ENCODE assay signal across 8 cellular contexts in the genomic region with DNA sequence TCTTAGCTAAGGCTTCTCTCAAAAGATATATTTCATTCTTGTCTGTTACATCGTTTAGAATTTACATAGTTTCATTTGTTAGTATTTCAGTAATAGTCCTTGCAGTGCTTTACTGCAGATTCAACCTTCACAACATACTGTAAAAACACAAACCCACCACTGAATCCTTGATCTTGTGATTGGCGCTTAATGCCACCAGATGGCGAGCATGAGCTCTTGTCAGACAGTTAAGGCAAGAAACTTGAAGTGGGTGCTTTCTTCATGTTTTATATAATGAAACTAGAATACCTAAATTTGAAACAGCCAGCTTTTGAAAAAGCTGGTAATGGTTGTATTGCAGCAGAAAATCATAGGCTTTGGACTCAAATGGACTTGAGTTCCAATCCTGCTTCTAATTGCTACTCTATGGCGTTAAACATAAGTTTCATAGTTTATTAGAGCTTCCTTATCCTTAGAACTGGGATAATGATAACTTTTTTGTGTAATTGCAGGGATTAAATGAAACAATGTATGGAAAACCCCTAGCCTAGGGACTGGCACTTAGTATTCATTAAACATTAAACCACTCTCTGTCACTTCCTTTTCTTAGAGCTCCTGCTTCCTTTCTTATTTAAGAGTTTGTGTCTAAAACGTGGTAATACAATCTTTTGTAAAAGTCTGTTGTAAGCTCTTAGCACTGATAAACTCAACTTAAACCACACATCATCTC.
DNase-seq lines count a peak whose midpoint lies in the region; ATAC-seq and TF ChIP-seq lines count a peak whose summit lies in the region.

No MANE protein-coding gene starts in this region.

- H3K4me1 ChIP-seq in RWPE2 (ENCODE audit: insufficient read depth, poor library complexity, severe bottlenecking) (no peaks in the 10 kb centered on the region), sigmoid colon (peaks cover 0 to 7% (median 0%) of the 10 kb centered on the region in 4 donors)

- no peaks in the 10 kb centered on the region for H3K27me3 Mint-ChIP-seq in Calu3 (ENCODE audit: unreplicated experiment)
- H3K27me3 Mint-ChIP-seq in IgD-negative memory B cell: no peaks in the 10 kb centered on the region

- no peak for TF ChIP-seq EP300 in sigmoid colon (IDR thresholded peaks at IDR 0.05)

- 15 to 17% methylated on average over 5 of the region's 5 CpGs for WGBS in sigmoid colon, 2 donors

- TF ChIP-seq CTCF in Calu3 (IDR thresholded peaks at IDR 0.05; ENCODE audit: unreplicated experiment): peak; percentile 56
- peak; percentile 68 for TF ChIP-seq CTCF in RWPE2 (IDR thresholded peaks at IDR 0.05; ENCODE audit: poor library complexity, severe bottlenecking)
- TF ChIP-seq CTCF in sigmoid colon (IDR thresholded peaks at IDR 0.05): peak; percentile 8 to 47 (median 30)

- H3K9me3 Mint-ChIP-seq in Calu3 (ENCODE audit: low read depth, unreplicated experiment) (no peaks in the 10 kb centered on the region), IgD-negative memory B cell (no peaks in the 10 kb centered on the region)

- no peak for TF ChIP-seq POLR2A in sigmoid colon (IDR thresholded peaks at IDR 0.05)

- DNase-seq in Calu3 (peak; percentile 39), RWPE2 (ENCODE audit: low spot score) (no peak), head of caudate nucleus (peak; percentile 8 to 79 (median 54)), sigmoid colon (no peak)
- peak; percentile 46 for DNase-seq in activated naive CD4-positive, alpha-beta T cell treated with anti-CD3 and anti-CD28 coated beads, Interleukin-2, amount 50 U/mL, for 16 hours

- peak; percentile 73 for ATAC-seq in GM19395 (IDR thresholded peaks at IDR 0.05; ENCODE audit: unreplicated experiment)
- ATAC-seq in RWPE2 (ENCODE audit: low read depth): peak; percentile 38; the same call in 1 of the 3 replicates
- no peak for ATAC-seq in HG03460 (IDR thresholded peaks at IDR 0.05; ENCODE audit: unreplicated experiment)

- H3K27ac ChIP-seq in RWPE2 (ENCODE audit: poor library complexity, severe bottlenecking) (no peak overlapping the region), sigmoid colon (no peak overlapping the region)

- peaks cover 28% of the 10 kb centered on the region for H3K4me1 Mint-ChIP-seq in Calu3 (ENCODE audit: low read depth, unreplicated experiment)
- H3K4me1 Mint-ChIP-seq in IgD-negative memory B cell: peaks cover 21 to 50% (median 37%) of the 10 kb centered on the region in 3 donors

- H3K4me3 Mint-ChIP-seq in Calu3 (ENCODE audit: low read depth, unreplicated experiment): peak overlapping the region; percentile 24
- H3K4me3 Mint-ChIP-seq in IgD-negative memory B cell: peak overlapping the region in 2 of 4 donors; percentile 7 to 14

- BruUV-seq in Calu3 (replicated peaks; lab: Mats Ljungman, UMichigan): no TSS peak

- H3K9me3 ChIP-seq in RWPE2 (ENCODE audit: severe bottlenecking) (no peaks in the 10 kb centered on the region), sigmoid colon (no peaks in the 10 kb centered on the region)

- H3K36me3 ChIP-seq in RWPE2 (ENCODE audit: low read depth) (peaks cover 31% of the 10 kb centered on the region), sigmoid colon (peaks cover 0 to 8% (median 3%) of the 10 kb centered on the region in 4 donors)

- H3K4me3 ChIP-seq in RWPE2 (ENCODE audit: severe bottlenecking) (no peak overlapping the region), sigmoid colon (no peak overlapping the region)

- CTCF ChIA-PET in Calu3 (lab: Charles Lee): interaction anchor here (0.6 to 0.9 kb wide), 6 partner anchors 16 to 1005 kb away, joined by 3 to 6 read pairs (median 4); no protein-coding TSS in a partner anchor

- H3K27me3 ChIP-seq in RWPE2 (ENCODE audit: insufficient read depth, poor library complexity, severe bottlenecking): no peaks in the 10 kb centered on the region
- H3K27me3 ChIP-seq in sigmoid colon: no peaks in the 10 kb centered on the region

- intact Hi-C loops in Calu3 (cut with micrococcal nuclease; ENCODE audit: unreplicated experiment): loop anchor here (1.0 to 2.0 kb wide), 2 partner anchors 18 to 72 kb away; no protein-coding TSS in a partner anchor
- intact Hi-C loops in head of caudate nucleus (cut with DNase I): no loop called here
- intact Hi-C loops in sigmoid colon (cut with DNase I): loop anchor here (5.0 kb wide), 1 partner anchor 528 kb away; no protein-coding TSS in a partner anchor

- H3K27ac Mint-ChIP-seq in Calu3 (ENCODE audit: unreplicated experiment) (peak overlapping the region; percentile 76), IgD-negative memory B cell (peak overlapping the region in 2 of 3 donors; percentile 54 to 67)

- H3K36me3 Mint-ChIP-seq in Calu3 (ENCODE audit: insufficient read depth, unreplicated experiment) (peaks cover 18% of the 10 kb centered on the region), IgD-negative memory B cell (peaks cover 8% of the 10 kb centered on the region)

Comparison
In these comparisons a context has a peak if more than half of its experiments do, and no peak if none do; other contexts are left out.
1. DNase-seq: peak in Calu3 (single experiment), activated naive CD4-positive, alpha-beta T cell treated with anti-CD3 and anti-CD28 coated beads, Interleukin-2, amount 50 U/mL, for 16 hours (single experiment) and head of caudate nucleus (42 of 42); none in RWPE2 (single experiment) and sigmoid colon (single experiment).
2. Peak in every context shown above with its lines, with median percentiles within 50 percentile points of each other: CTCF ChIP-seq.